ENCODE assay signal across 1 cellular context in the genomic region with DNA sequence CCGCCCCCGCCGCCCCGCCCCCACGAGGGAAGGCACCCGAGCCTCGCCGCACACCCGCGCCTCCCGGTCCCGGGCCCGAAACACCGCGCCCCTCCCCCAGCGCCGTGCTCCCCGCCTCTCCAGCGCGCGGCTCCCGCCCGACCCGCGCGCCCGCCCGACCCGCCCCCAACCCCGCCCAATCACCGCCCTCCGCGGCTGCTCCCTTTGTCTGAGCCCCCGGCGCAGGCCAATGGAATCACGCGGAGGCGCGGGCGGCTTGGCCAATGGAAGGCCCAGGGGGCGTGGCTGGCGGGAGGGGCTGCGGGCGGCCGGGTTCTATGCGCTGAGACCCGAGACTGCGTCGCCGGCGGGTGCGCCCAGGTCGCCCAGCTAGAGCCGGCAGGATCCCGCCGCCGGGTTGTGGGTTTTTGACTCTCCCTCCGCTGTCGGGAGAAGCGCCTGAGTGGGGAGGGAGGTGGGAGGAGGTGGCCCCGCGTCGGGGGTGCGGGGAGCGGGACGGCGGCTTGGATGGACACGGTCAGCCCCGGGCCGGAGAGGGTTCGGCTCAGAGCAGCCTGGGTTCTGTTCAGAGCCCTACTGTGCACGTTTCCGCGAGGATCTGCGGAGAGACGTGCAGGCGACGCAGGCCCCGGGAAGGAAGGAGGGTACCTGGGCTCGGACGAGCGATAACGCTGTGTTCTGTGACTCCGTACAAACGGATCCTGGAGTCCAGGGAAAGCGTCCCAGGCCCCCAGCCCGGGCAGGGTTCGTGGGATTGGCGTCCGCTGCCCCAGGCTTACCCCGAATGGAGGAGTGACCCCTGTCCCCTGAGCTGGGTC.
TF ChIP-seq lines count a peak whose summit lies in the region.

No MANE protein-coding gene starts in this region.

TF ChIP-seq in HepG2, 621 proteins besides CTCF, POLR2A, EP300 and RAD21 (continued from another document and continues in another):
- TF ChIP-seq, protein P1, sequence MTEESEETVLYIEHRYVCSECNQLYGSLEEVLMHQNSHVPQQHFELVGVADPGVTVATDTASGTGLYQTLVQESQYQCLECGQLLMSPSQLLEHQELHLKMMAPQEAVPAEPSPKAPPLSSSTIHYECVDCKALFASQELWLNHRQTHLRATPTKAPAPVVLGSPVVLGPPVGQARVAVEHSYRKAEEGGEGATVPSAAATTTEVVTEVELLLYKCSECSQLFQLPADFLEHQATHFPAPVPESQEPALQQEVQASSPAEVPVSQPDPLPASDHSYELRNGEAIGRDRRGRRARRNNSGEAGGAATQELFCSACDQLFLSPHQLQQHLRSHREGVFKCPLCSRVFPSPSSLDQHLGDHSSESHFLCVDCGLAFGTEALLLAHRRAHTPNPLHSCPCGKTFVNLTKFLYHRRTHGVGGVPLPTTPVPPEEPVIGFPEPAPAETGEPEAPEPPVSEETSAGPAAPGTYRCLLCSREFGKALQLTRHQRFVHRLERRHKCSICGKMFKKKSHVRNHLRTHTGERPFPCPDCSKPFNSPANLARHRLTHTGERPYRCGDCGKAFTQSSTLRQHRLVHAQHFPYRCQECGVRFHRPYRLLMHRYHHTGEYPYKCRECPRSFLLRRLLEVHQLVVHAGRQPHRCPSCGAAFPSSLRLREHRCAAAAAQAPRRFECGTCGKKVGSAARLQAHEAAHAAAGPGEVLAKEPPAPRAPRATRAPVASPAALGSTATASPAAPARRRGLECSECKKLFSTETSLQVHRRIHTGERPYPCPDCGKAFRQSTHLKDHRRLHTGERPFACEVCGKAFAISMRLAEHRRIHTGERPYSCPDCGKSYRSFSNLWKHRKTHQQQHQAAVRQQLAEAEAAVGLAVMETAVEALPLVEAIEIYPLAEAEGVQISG (CRISPR knock-in tag; IDR thresholded peaks at IDR 0.05), result peak; percentile 22; the same call in 1 of the 2 replicates
- TF ChIP-seq, protein P2, sequence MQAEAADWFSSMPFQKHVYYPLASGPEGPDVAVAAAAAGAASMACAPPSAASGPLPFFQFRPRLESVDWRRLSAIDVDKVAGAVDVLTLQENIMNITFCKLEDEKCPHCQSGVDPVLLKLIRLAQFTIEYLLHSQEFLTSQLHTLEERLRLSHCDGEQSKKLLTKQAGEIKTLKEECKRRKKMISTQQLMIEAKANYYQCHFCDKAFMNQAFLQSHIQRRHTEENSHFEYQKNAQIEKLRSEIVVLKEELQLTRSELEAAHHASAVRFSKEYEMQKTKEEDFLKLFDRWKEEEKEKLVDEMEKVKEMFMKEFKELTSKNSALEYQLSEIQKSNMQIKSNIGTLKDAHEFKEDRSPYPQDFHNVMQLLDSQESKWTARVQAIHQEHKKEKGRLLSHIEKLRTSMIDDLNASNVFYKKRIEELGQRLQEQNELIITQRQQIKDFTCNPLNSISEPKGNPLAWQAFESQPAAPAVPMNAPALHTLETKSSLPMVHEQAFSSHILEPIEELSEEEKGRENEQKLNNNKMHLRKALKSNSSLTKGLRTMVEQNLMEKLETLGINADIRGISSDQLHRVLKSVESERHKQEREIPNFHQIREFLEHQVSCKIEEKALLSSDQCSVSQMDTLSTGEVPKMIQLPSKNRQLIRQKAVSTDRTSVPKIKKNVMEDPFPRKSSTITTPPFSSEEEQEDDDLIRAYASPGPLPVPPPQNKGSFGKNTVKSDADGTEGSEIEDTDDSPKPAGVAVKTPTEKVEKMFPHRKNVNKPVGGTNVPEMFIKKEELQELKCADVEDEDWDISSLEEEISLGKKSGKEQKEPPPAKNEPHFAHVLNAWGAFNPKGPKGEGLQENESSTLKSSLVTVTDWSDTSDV (CRISPR knock-in tag; IDR thresholded peaks at IDR 0.05), result peak; percentile 88; the same call in 1 of the 2 replicates
- TF ChIP-seq, protein P3, sequence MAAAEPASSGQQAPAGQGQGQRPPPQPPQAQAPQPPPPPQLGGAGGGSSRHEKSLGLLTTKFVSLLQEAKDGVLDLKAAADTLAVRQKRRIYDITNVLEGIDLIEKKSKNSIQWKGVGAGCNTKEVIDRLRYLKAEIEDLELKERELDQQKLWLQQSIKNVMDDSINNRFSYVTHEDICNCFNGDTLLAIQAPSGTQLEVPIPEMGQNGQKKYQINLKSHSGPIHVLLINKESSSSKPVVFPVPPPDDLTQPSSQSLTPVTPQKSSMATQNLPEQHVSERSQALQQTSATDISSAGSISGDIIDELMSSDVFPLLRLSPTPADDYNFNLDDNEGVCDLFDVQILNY (CRISPR knock-in tag; conservative IDR thresholded peaks at IDR 0.05), result 0 out of 2 replicates have a peak, but pooled peaks have one; percentile 55
- TF ChIP-seq FOXC1 (CRISPR knock-in tag; IDR thresholded peaks at IDR 0.05; ENCODE audit: borderline replicate concordance) (peak; percentile 60; the same call in 1 of the 2 replicates), ZNF768 (CRISPR knock-in tag; IDR thresholded peaks at IDR 0.05) (peak; percentile 89), MXI1 (IDR thresholded peaks at IDR 0.05; ENCODE audit: borderline replicate concordance, low read depth, low read length) (peak; percentile 60; the same call in 1 of the 3 replicates), CENPT (CRISPR knock-in tag; IDR thresholded peaks at IDR 0.05; ENCODE audit: low read depth) (peak; percentile 56; the same call in 1 of the 2 replicates), CHCHD3 (CRISPR knock-in tag; IDR thresholded peaks at IDR 0.05) (0 out of 2 replicates have a peak, but pooled peaks have one; percentile 24), SOX13 (IDR thresholded peaks at IDR 0.05) (no peak), SOX13 (CRISPR knock-in tag; conservative IDR thresholded peaks at IDR 0.05 in 1 of 2, IDR thresholded peaks at IDR 0.05 in 1 of 2) (peak in 1 of 2 experiments; percentile 17; a peak in 1 of 4 replicates), MAF1 (CRISPR knock-in tag; IDR thresholded peaks at IDR 0.05; ENCODE audit: borderline replicate concordance) (no peak), ISL2 (CRISPR knock-in tag; IDR thresholded peaks at IDR 0.05) (peak; percentile 17; the same call in 1 of the 2 replicates), ZNF101 (CRISPR knock-in tag; IDR thresholded peaks at IDR 0.05; ENCODE audit: borderline replicate concordance, low read depth) (0 out of 2 replicates have a peak, but pooled peaks have one; percentile 23), ZNF441 (CRISPR knock-in tag; IDR thresholded peaks at IDR 0.05; ENCODE audit: borderline replicate concordance) (no peak), GATA4 (IDR thresholded peaks at IDR 0.05; ENCODE audit: borderline replicate concordance, low read depth) (0 out of 2 replicates have a peak, but pooled peaks have one; percentile 16), SMC3 (IDR thresholded peaks at IDR 0.05; ENCODE audit: low read length) (no peak), SMAD9 (CRISPR knock-in tag; IDR thresholded peaks at IDR 0.05) (0 out of 2 replicates have a peak, but pooled peaks have one; percentile 46), HDAC2 (CRISPR knock-in tag; IDR thresholded peaks at IDR 0.05) (peak; percentile 46; the same call in 1 of the 2 replicates), ARNTL (CRISPR knock-in tag; IDR thresholded peaks at IDR 0.05) (no peak; the same call in 1 of the 2 replicates), RBFOX2 (IDR thresholded peaks at IDR 0.05; ENCODE audit: low read depth, low read length) (0 out of 2 replicates have a peak, but pooled peaks have one; percentile 38), GPN1 (CRISPR knock-in tag; IDR thresholded peaks at IDR 0.05; ENCODE audit: borderline replicate concordance) (0 out of 2 replicates have a peak, but pooled peaks have one; percentile 79), ZNF12 (CRISPR knock-in tag; IDR thresholded peaks at IDR 0.05) (peak; percentile 35; the same call in 1 of the 2 replicates), SIN3A (IDR thresholded peaks at IDR 0.05; ENCODE audit: borderline replicate concordance, low read depth, low read length) (peak; percentile 10; the same call in 1 of the 2 replicates), CENPX (CRISPR knock-in tag; IDR thresholded peaks at IDR 0.05) (no peak), KAT8 (CRISPR knock-in tag; IDR thresholded peaks at IDR 0.05) (peak; percentile 32; the same call in 1 of the 2 replicates), CREM (IDR thresholded peaks at IDR 0.05) (no peak), CREM (CRISPR knock-in tag; IDR thresholded peaks at IDR 0.05) (no peak), ZNF761 (CRISPR knock-in tag; conservative IDR thresholded peaks at IDR 0.05) (no peak; the same call in none of the 2 replicates), ATM (IDR thresholded peaks at IDR 0.05; ENCODE audit: borderline replicate concordance) (no peak), HES4 (CRISPR knock-in tag; IDR thresholded peaks at IDR 0.05; ENCODE audit: borderline replicate concordance) (peak; percentile 37; the same call in 1 of the 2 replicates), ZNF34 (CRISPR knock-in tag; IDR thresholded peaks at IDR 0.05; ENCODE audit: borderline replicate concordance) (peak; percentile 55; the same call in 1 of the 2 replicates)
- TF ChIP-seq, protein P4, sequence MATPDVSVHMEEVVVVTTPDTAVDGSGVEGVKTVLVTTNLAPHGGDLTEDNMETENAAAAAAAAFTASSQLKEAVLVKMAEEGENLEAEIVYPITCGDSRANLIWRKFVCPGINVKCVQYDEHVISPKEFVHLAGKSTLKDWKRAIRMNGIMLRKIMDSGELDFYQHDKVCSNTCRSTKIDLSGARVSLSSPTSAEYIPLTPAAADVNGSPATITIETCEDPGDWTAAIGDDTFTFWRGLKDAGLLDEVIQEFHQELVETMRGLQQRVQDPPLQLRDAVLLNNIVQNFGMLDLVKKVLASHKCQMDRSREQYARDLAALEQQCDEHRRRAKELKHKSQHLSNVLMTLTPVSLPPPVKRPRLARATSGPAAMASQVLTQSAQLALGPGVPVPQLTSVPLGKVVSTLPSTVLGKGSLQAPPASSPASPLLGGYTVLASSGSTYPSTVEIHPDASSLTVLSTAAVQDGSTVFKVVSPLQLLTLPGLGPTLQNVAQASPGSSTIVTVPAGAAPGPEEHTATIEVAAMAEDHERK (CRISPR knock-in tag; IDR thresholded peaks at IDR 0.05; ENCODE audit: low read depth), result no peak
- TF ChIP-seq, protein P5, sequence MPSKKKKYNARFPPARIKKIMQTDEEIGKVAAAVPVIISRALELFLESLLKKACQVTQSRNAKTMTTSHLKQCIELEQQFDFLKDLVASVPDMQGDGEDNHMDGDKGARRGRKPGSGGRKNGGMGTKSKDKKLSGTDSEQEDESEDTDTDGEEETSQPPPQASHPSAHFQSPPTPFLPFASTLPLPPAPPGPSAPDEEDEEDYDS (CRISPR knock-in tag; IDR thresholded peaks at IDR 0.05), result peak; percentile 43; the same call in 1 of the 2 replicates
- TF ChIP-seq, protein P6, sequence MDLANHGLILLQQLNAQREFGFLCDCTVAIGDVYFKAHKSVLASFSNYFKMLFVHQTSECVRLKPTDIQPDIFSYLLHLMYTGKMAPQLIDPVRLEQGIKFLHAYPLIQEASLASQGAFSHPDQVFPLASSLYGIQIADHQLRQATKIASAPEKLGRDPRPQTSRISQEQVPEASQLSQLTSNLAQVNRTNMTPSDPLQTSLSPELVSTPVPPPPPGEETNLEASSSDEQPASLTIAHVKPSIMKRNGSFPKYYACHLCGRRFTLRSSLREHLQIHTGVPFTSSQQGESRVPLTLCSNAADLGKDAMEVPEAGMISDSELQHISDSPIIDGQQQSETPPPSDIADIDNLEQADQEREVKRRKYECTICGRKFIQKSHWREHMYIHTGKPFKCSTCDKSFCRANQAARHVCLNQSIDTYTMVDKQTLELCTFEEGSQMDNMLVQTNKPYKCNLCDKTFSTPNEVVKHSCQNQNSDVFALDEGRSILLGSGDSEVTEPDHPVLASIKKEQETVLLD (CRISPR knock-in tag; IDR thresholded peaks at IDR 0.05; ENCODE audit: low read depth), result peak; percentile 78
- TF ChIP-seq, protein P7, sequence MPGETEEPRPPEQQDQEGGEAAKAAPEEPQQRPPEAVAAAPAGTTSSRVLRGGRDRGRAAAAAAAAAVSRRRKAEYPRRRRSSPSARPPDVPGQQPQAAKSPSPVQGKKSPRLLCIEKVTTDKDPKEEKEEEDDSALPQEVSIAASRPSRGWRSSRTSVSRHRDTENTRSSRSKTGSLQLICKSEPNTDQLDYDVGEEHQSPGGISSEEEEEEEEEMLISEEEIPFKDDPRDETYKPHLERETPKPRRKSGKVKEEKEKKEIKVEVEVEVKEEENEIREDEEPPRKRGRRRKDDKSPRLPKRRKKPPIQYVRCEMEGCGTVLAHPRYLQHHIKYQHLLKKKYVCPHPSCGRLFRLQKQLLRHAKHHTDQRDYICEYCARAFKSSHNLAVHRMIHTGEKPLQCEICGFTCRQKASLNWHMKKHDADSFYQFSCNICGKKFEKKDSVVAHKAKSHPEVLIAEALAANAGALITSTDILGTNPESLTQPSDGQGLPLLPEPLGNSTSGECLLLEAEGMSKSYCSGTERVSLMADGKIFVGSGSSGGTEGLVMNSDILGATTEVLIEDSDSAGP (CRISPR knock-in tag; IDR thresholded peaks at IDR 0.05; ENCODE audit: borderline replicate concordance), result peak; percentile 49; the same call in 1 of the 2 replicates
- TF ChIP-seq, protein P8, sequence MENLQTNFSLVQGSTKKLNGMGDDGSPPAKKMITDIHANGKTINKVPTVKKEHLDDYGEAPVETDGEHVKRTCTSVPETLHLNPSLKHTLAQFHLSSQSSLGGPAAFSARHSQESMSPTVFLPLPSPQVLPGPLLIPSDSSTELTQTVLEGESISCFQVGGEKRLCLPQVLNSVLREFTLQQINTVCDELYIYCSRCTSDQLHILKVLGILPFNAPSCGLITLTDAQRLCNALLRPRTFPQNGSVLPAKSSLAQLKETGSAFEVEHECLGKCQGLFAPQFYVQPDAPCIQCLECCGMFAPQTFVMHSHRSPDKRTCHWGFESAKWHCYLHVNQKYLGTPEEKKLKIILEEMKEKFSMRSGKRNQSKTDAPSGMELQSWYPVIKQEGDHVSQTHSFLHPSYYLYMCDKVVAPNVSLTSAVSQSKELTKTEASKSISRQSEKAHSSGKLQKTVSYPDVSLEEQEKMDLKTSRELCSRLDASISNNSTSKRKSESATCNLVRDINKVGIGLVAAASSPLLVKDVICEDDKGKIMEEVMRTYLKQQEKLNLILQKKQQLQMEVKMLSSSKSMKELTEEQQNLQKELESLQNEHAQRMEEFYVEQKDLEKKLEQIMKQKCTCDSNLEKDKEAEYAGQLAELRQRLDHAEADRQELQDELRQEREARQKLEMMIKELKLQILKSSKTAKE (CRISPR knock-in tag; IDR thresholded peaks at IDR 0.05; ENCODE audit: borderline replicate concordance), result 0 out of 2 replicates have a peak, but pooled peaks have one; percentile 14
- TF ChIP-seq, protein P9, sequence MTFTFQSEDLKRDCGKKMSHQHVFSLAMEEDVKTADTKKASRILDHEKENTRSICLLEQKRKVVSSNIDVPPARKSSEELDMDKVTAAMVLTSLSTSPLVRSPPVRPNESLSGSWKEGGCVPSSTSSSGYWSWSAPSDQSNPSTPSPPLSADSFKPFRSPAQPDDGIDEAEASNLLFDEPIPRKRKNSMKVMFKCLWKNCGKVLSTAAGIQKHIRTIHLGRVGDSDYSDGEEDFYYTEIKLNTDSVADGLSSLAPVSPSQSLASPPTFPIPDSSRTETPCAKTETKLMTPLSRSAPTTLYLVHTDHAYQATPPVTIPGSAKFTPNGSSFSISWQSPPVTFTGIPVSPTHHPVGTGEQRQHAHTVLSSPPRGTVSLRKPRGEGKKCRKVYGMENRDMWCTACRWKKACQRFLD (CRISPR knock-in tag; IDR thresholded peaks at IDR 0.05; ENCODE audit: borderline replicate concordance), result peak; percentile 53; the same call in 1 of the 2 replicates
- TF ChIP-seq, protein P10, sequence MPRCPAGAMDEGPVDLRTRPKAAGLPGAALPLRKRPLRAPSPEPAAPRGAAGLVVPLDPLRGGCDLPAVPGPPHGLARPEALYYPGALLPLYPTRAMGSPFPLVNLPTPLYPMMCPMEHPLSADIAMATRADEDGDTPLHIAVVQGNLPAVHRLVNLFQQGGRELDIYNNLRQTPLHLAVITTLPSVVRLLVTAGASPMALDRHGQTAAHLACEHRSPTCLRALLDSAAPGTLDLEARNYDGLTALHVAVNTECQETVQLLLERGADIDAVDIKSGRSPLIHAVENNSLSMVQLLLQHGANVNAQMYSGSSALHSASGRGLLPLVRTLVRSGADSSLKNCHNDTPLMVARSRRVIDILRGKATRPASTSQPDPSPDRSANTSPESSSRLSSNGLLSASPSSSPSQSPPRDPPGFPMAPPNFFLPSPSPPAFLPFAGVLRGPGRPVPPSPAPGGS (CRISPR knock-in tag; IDR thresholded peaks at IDR 0.05), result peak; percentile 86; the same call in 1 of the 2 replicates
